ENCODE assay signal across 30 cellular contexts in the genomic region with DNA sequence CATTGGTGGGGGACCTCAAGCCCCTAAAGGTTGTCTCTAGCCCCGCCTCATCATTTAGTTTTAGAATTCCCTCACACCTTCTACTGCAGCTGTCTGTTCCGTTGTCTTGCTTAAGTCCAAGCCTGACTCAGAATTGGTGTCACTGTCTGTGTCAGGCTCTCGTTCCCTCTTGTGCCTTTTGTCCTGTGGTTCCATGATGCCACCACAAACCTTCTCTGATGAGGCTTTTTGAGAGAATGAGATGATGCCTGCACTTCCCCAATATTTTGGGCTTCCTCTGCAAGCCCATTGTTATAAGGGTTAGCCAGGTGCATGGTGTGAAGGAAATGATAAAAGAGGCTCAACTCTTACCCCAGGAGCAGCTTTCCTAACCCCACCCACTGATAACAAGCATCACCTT. TPM values are rescaled to one million over a fixed set of nuclear protein-coding genes. Genes with fewer than 3 reads are reported as not detected.
DNase-seq lines count a peak whose midpoint lies in the region; ATAC-seq, FAIRE-seq and TF ChIP-seq lines count a peak whose summit lies in the region.
"Had no signal": no experiment of that assay in that cellular context is flagged by ENCODE, and none has a peak within 500 bp of the region (broad histone marks: within the 10 kb centered on the region; RNA-seq: fewer than 3 reads in every experiment).

No MANE protein-coding gene starts in this region.

- no peak overlapping the region for H3K27ac Mint-ChIP-seq in nephron progenitor cell
- H3K27ac Mint-ChIP-seq: activated naive CD4-positive, alpha-beta T cell treated with anti-CD3 and anti-CD28 coated beads, Interleukin-2, amount 50 U/mL, for 72 hours; activated T-helper 2 cell treated with anti-CD3 and anti-CD28 coated beads, Interferon-gamma antibody, Interleukin-2, Interleukin-4, amounts not matched to agents 10 μg/mL and 5 μg/mL and 100 μg/mL, durations not matched to agents 14 hours and 24 hours and 36 hours; naive thymus-derived CD8-positive, alpha-beta T cell; T-helper 1 cell treated with Interleukin-12 subunit alpha and Interleukin-12 subunit beta and Interleukin-4 antibody, amounts not matched to agents 30 μg/mL and 1 μg/mL, for 36 hours had no signal

- TF ChIP-seq POLR2A in H1 (IDR thresholded peaks at IDR 0.05; ENCODE audit: control extremely low read depth in 1 of 2, low read depth in 2 of 2, low read length in 2 of 2) = no peak

- no peaks in the 10 kb centered on the region for H3K9me2 ChIP-seq in OCI-LY7 (ENCODE audit: insufficient read depth, low read length)

- no peaks in the 10 kb centered on the region for H3K4me1 Mint-ChIP-seq in nephron progenitor cell

- H3K79me2 ChIP-seq in KMS-11 (ENCODE audit: insufficient read depth, low read depth) = no peaks in the 10 kb centered on the region
- H3K79me2 ChIP-seq in OCI-LY7 (ENCODE audit: insufficient read depth, low read depth, low read length) = no peaks in the 10 kb centered on the region
- H3K79me2 ChIP-seq in H1 (ENCODE audit: control insufficient read depth in 1 of 2, insufficient read depth in 2 of 2, low read length in 2 of 2) = no peaks in the 10 kb centered on the region
- H3K79me2 ChIP-seq in osteoblast (ENCODE audit: insufficient read depth, low read length) = no peaks in the 10 kb centered on the region

- no peak overlapping the region for H4K91ac ChIP-seq in H1 (replicated peaks; ENCODE audit: insufficient read length, low read length)

- 0 out of 2 replicates have a peak overlapping the region, but pooled peaks have one; percentile 20 for H3K27ac ChIP-seq in KMS-11
- no peak overlapping the region for H3K27ac ChIP-seq in OCI-LY7 (ENCODE audit: low read depth, low read length, poor library complexity, severe bottlenecking)
- no peak overlapping the region for H3K27ac ChIP-seq in H1 (ENCODE audit: low read depth, low read length)
- no peak overlapping the region for H3K27ac ChIP-seq in osteoblast (ENCODE audit: low read depth, low read length)
- H3K27ac ChIP-seq: breast epithelium, gastrocnemius medialis, lower lobe of right lung, suprapubic skin, upper lobe of left lung had no signal

- no peak overlapping the region for H3K56ac ChIP-seq in H1 (replicated peaks; ENCODE audit: insufficient read length, low read depth, low read length)

- H4K8ac ChIP-seq in H1 (ENCODE audit: extremely low read depth, insufficient read depth, low read length) = no peak overlapping the region

- H2BK5ac ChIP-seq in H1 (ENCODE audit: low read depth, low read length) = no peak overlapping the region

- peak; percentile 36 for ATAC-seq in GM18502 (IDR thresholded peaks at IDR 0.05; ENCODE audit: poor library complexity, unreplicated experiment)
- ATAC-seq in HG02884 (IDR thresholded peaks at IDR 0.05; ENCODE audit: unreplicated experiment) = no peak
- ATAC-seq: gastrocnemius medialis; lower lobe of right lung; naive thymus-derived CD8-positive, alpha-beta T cell had no signal

- intact Hi-C loops in OCI-LY7 (cut with micrococcal nuclease; ENCODE audit: unreplicated experiment) = no loop called here

- H2BK15ac ChIP-seq in H1 (ENCODE audit: low read length) = no peak overlapping the region

- TF ChIP-seq EP300 in H1 (IDR thresholded peaks at IDR 0.05; ENCODE audit: borderline replicate concordance in 1 of 2, low read depth in 2 of 2, low read length in 2 of 2) = no peak

- no peaks in the 10 kb centered on the region for H3K36me3 ChIP-seq in KMS-11 (ENCODE audit: insufficient read depth)
- H3K36me3 ChIP-seq in OCI-LY7 (ENCODE audit: insufficient read depth, low read length) = no peaks in the 10 kb centered on the region
- H3K36me3 ChIP-seq in H1 (ENCODE audit: control insufficient read depth in 2 of 4, insufficient read depth in 4 of 4, low read length in 3 of 4) = no peaks in the 10 kb centered on the region
- no peaks in the 10 kb centered on the region for H3K36me3 ChIP-seq in osteoblast (ENCODE audit: insufficient read depth, low read length)
- H3K36me3 ChIP-seq: breast epithelium, gastrocnemius medialis, lower lobe of right lung, MG63, suprapubic skin, upper lobe of left lung had no signal

- FAIRE-seq in H1 (lab: Jason Lieb, UNC) = no peak
- FAIRE-seq: TTC549 had no signal

- H3K79me1 ChIP-seq in H1 (ENCODE audit: low read depth, low read length) = no peaks in the 10 kb centered on the region

- H3K4me3 ChIP-seq in KMS-11 (IDR thresholded peaks at IDR 0.05; ENCODE audit: insufficient read depth, low read depth, low read length) (no peak overlapping the region), OCI-LY7 (ENCODE audit: low read depth, low read length, poor library complexity, severe bottlenecking) (no peak overlapping the region), H1 (ENCODE audit: extremely low read depth in 1 of 4, insufficient read depth in 2 of 4, low read depth in 3 of 4, low read length in 4 of 4) (no peak overlapping the region), osteoblast (ENCODE audit: insufficient read depth, low read length) (no peak overlapping the region)
- H3K4me3 ChIP-seq: breast epithelium, gastrocnemius medialis, lower lobe of right lung, MG63, suprapubic skin, upper lobe of left lung had no signal

- no peak overlapping the region for H3K23ac ChIP-seq in H1 (ENCODE audit: insufficient read length)

- no peak overlapping the region for H3K4ac ChIP-seq in H1 (replicated peaks; ENCODE audit: insufficient read length, low read depth, low read length)

- no peak for TF ChIP-seq RAD21 in H1 (IDR thresholded peaks at IDR 0.05 in 1 of 2, conservative IDR thresholded peaks at IDR 0.05 in 1 of 2; ENCODE audit: low read depth in 2 of 2, low read length in 2 of 2)

- CTCF ChIA-PET in OCI-LY7 (lab: Charles Lee; ENCODE audit: unreplicated experiment) = no interaction called here
- CTCF ChIA-PET in H1 (lab: Charles Lee; ENCODE audit: partially characterized antibody) = interaction anchor here (0.6 kb wide), 1 partner anchor 338 kb away, joined by 3 read pairs; no protein-coding TSS in a partner anchor

- H3K27me3 ChIP-seq in KMS-11 (ENCODE audit: insufficient read depth, low read depth) (no peaks in the 10 kb centered on the region), H1 (replicated peaks in 1 of 4; ENCODE audit: control insufficient read depth in 3 of 4, extremely low read depth in 1 of 4, insufficient read depth in 3 of 4, low read length in 3 of 4) (no peaks in the 10 kb centered on the region), osteoblast (ENCODE audit: insufficient read depth, low read length) (no peaks in the 10 kb centered on the region)
- H3K27me3 ChIP-seq: breast epithelium, gastrocnemius medialis, MG63, suprapubic skin, upper lobe of left lung had no signal

- H3K4me1 ChIP-seq in KMS-11 (ENCODE audit: low read depth, poor library complexity, severe bottlenecking) (peaks cover 41% of the 10 kb centered on the region), OCI-LY7 (ENCODE audit: insufficient read depth, low read length, poor library complexity, severe bottlenecking) (peaks cover 43% of the 10 kb centered on the region), H1 (replicated peaks in 1 of 4; ENCODE audit: control insufficient read depth in 3 of 4, insufficient read depth in 4 of 4, low read length in 3 of 4) (peaks cover 0 to 5% (median 2%) of the 10 kb centered on the region in 4 experiments; a peak in 3 of 7 replicates), osteoblast (ENCODE audit: insufficient read depth, low read length) (peaks cover 26% of the 10 kb centered on the region)
- H3K4me1 ChIP-seq: breast epithelium, lower lobe of right lung, suprapubic skin, upper lobe of left lung had no signal

- H3K23me2 ChIP-seq in H1 (ENCODE audit: low read depth, low read length) = no peaks in the 10 kb centered on the region

- DNase-seq in OCI-LY7 (ENCODE audit: low spot score) (peak; percentile 48), H1 (ENCODE audit: low read depth in 1 of 2, low spot score in 2 of 2) (peak in 1 of 2 experiments; percentile 33), nephron progenitor cell (no peak), osteoblast (ENCODE audit: insufficient read length, low spot score, missing footprints) (no peak)
- DNase-seq in stimulated activated CD4-positive, alpha-beta T cell treated with anti-CD3 and anti-CD28 coated beads, Interleukin-2, amount 100 ng/mL, for 48 hours = no peak
- DNase-seq: anterior cingulate cortex; gastrocnemius medialis; hippocampal formation; lower lobe of right lung; MG63; midbrain; naive thymus-derived CD8-positive, alpha-beta T cell; NCI-H1436; NCI-H2081 treated with DMSO at 0.1 percent for 48 hours; NCI-H226; NCI-H69; occipital lobe; RPMI8226; stimulated activated CD4-positive, alpha-beta T cell treated with anti-CD3 and anti-CD28 coated beads, Interleukin-15, amount 100 ng/mL, for 24 hours; stimulated activated naive CD4-positive, alpha-beta T cell treated with Interleukin-2 at 50 U/mL for 16 hours; upper lobe of left lung had no signal

- H3K9me3 Mint-ChIP-seq in nephron progenitor cell = no peaks in the 10 kb centered on the region
- H3K9me3 Mint-ChIP-seq: activated T-helper 2 cell treated with anti-CD3 and anti-CD28 coated beads, Interferon-gamma antibody, Interleukin-2, Interleukin-4, amounts not matched to agents 10 μg/mL and 5 μg/mL and 100 μg/mL, durations not matched to agents 14 hours and 24 hours and 36 hours; T-helper 1 cell treated with Interleukin-12 subunit alpha and Interleukin-12 subunit beta and Interleukin-4 antibody, amounts not matched to agents 30 μg/mL and 1 μg/mL, for 36 hours had no signal

- WGBS in H1 (ENCODE audit: extremely low coverage in 1 of 2, insufficient coverage in 1 of 2, insufficient read length in 1 of 2, insufficient replicate concordance in 2 of 2, low coverage in 1 of 2, low lambda C conversion rate in 2 of 2, missing lambda C conversion rate in 1 of 2), 2 experiments = 86% methylated on average over 3 of the region's 3 CpGs; no CpG with 5 or more reads in 1 of the 2 experiments

- no peak overlapping the region for H3K18ac ChIP-seq in H1 (ENCODE audit: extremely low read depth, low read length)

- POLR2A ChIA-PET in OCI-LY7 (lab: Charles Lee) = interaction anchor here (0.9 to 1.2 kb wide), 2 partner anchors 10 to 58 kb away, joined by 3 to 4 read pairs; no protein-coding TSS in a partner anchor
- POLR2A ChIA-PET in H1 (lab: Charles Lee; ENCODE audit: partially characterized antibody) = interaction anchor here (1.0 to 6.1 kb wide), 2 partner anchors 8 to 91 kb away, joined by 3 to 36 read pairs; partner anchors contain the start of gene AKIRIN2

- H2AK5ac ChIP-seq in H1 (ENCODE audit: low read depth, low read length) = no peak overlapping the region

- no peaks in the 10 kb centered on the region for H3K36me3 Mint-ChIP-seq in nephron progenitor cell (ENCODE audit: low read depth)
- H3K36me3 Mint-ChIP-seq: activated naive CD4-positive, alpha-beta T cell treated with anti-CD3 and anti-CD28 coated beads, Interleukin-2, amount 50 U/mL, for 72 hours; naive thymus-derived CD8-positive, alpha-beta T cell had no signal

- H4K20me1 ChIP-seq in KMS-11 (ENCODE audit: insufficient read depth) = no peaks in the 10 kb centered on the region
- no peaks in the 10 kb centered on the region for H4K20me1 ChIP-seq in OCI-LY7 (ENCODE audit: insufficient read depth, low read length)
- no peaks in the 10 kb centered on the region for H4K20me1 ChIP-seq in H1 (replicated peaks in 1 of 2; ENCODE audit: control insufficient read depth in 1 of 2, insufficient read depth in 2 of 2, low read length in 2 of 2)
- no peaks in the 10 kb centered on the region for H4K20me1 ChIP-seq in osteoblast (ENCODE audit: insufficient read depth, low read length)

- no peak overlapping the region for H4K5ac ChIP-seq in H1 (ENCODE audit: insufficient read length, low read depth, low read length)

- no peak overlapping the region for H2BK20ac ChIP-seq in H1 (ENCODE audit: low read length)

- H3K14ac ChIP-seq in H1 (ENCODE audit: insufficient read length) = no peak overlapping the region

- no peak overlapping the region for H2BK120ac ChIP-seq in H1 (replicated peaks; ENCODE audit: low read depth, low read length)

- H2BK12ac ChIP-seq in H1 (ENCODE audit: low read depth, low read length) = no peak overlapping the region

- H3K27me3 Mint-ChIP-seq in nephron progenitor cell (ENCODE audit: low read depth, poor library complexity) = no peaks in the 10 kb centered on the region

- H2AFZ ChIP-seq in KMS-11 (ENCODE audit: low read depth) (0 out of 2 replicates have a peak overlapping the region, but pooled peaks have one; percentile 18), OCI-LY7 (ENCODE audit: low read length) (peak overlapping the region; percentile 72), H1 (ENCODE audit: low read length) (peak overlapping the region; percentile 84), osteoblast (ENCODE audit: low read length) (no peak overlapping the region)

- H3K9ac ChIP-seq in KMS-11 (no peak overlapping the region), H1 (replicated peaks in 1 of 4; ENCODE audit: extremely low read depth in 1 of 4, low read depth in 3 of 4, low read length in 3 of 4) (no peak overlapping the region)

- no TSS peak for BruUV-seq in OCI-LY7 (replicated peaks; lab: Mats Ljungman, UMichigan)

- H3K4me2 ChIP-seq in KMS-11 (peak overlapping the region; percentile 34; the same call in 1 of the 2 replicates), OCI-LY7 (ENCODE audit: low read length) (peak overlapping the region; percentile 34), H1 (ENCODE audit: insufficient read depth in 1 of 2, low read depth in 2 of 2, low read length in 2 of 2) (no peak overlapping the region), osteoblast (ENCODE audit: insufficient read depth, low read length) (no peak overlapping the region)

- no peak overlapping the region for H3K4me3 Mint-ChIP-seq in nephron progenitor cell
- H3K4me3 Mint-ChIP-seq: naive thymus-derived CD8-positive, alpha-beta T cell; T-helper 1 cell treated with Interleukin-12 subunit alpha and Interleukin-12 subunit beta and Interleukin-4 antibody, amounts not matched to agents 30 μg/mL and 1 μg/mL, for 36 hours had no signal

- H3K9me3 ChIP-seq in OCI-LY7 (ENCODE audit: low read length) (no peaks in the 10 kb centered on the region), H1 (ENCODE audit: insufficient read depth in 2 of 2, low read depth in 1 of 2, low read length in 1 of 2) (no peaks in the 10 kb centered on the region), osteoblast (ENCODE audit: low read depth, low read length) (no peaks in the 10 kb centered on the region)
- H3K9me3 ChIP-seq: breast epithelium, gastrocnemius medialis, lower lobe of right lung, MG63, suprapubic skin, upper lobe of left lung had no signal

- TF ChIP-seq CTCF in KMS-11 (conservative IDR thresholded peaks at IDR 0.05; ENCODE audit: low read depth, low read length) = no peak
- TF ChIP-seq CTCF in OCI-LY7 (conservative IDR thresholded peaks at IDR 0.05; ENCODE audit: low read length) = no peak
- TF ChIP-seq CTCF in H1 (IDR thresholded peaks at IDR 0.05; ENCODE audit: control extremely low read depth in 1 of 3, insufficient read depth in 1 of 3, low read depth in 1 of 3, low read length in 3 of 3) = no peak
- TF ChIP-seq CTCF in nephron progenitor cell (IDR thresholded peaks at IDR 0.05) = no peak
- no peak for TF ChIP-seq CTCF in osteoblast (IDR thresholded peaks at IDR 0.05; ENCODE audit: extremely low read depth, low read depth, low read length)

RNA-seq across cellular contexts. Expression of gene AKIRIN2, which starts 8.1 kb away (rescaled TPM):
- total RNA-seq in OCI-LY7 (2014; rRNA removed; shearing (Covaris generic)) = 70.3 and 70.4 TPM in 2 replicates
- total RNA-seq in OCI-LY7 (2022) (127 and 129 TPM in 2 replicates), osteoblast (15.2 and 18.3 TPM in 2 replicates)
- total RNA-seq in H1 (2021; fragmentation: NEBNext Ultra II Directional; extraction: Animal tissue kit (Norgen Biotek cat#: 25700)) = 75.3 and 77.2 TPM in 2 replicates
- 35.6 and 49.6 TPM in 2 replicates for polyA plus RNA-seq in H1 (2011; rRNA removed)
- 28.4 TPM for polyA plus RNA-seq in H1 (2011; cell fraction: cytosol; rRNA removed)
- polyA plus RNA-seq in H1 (2011; cell fraction: nucleus; rRNA removed) = 29.7 TPM
- 50.5 to 55.5 TPM (median 52.0 TPM) in 4 replicates for polyA plus RNA-seq in H1 (2012, experiment 1 of 2)
- 39.5 TPM for polyA plus RNA-seq in H1 (2012, experiment 2 of 2)
- polyA plus RNA-seq in H1 (2013, experiment 1 of 2) = 67.3 TPM
- 68.1 TPM for polyA plus RNA-seq in H1 (2013, experiment 2 of 2)
- polyA minus RNA-seq in H1 (2011; rRNA and poly(A)+ RNA removed) = 14.0 and 18.9 TPM in 2 replicates
- polyA minus RNA-seq in H1 (2011; cell fraction: cytosol; rRNA and poly(A)+ RNA removed) = 39.8 TPM
- polyA minus RNA-seq in H1 (2011; cell fraction: nucleus; rRNA and poly(A)+ RNA removed) = 38.9 TPM

Comparison
In these comparisons a context has a peak if more than half of its experiments do, and no peak if none do; other contexts are left out.
1. H3K4me2 ChIP-seq: peak in KMS-11 (single experiment) and OCI-LY7 (single experiment); none in H1 (0 of 2) and osteoblast (single experiment).